Comparison of ENCODE assay signal across 9 cellular contexts in genomic region chr2:181678033-181678586, GRCh38. TPM values are rescaled to one million over a fixed set of nuclear protein-coding genes. Genes with fewer than 3 reads are reported as not detected.
DNase-seq lines count a peak whose midpoint lies in the region; ATAC-seq and TF ChIP-seq lines count a peak whose summit lies in the region.
"Had no signal": no experiment of that assay in that cellular context is flagged by ENCODE, and none has a peak within 500 bp of the region (broad histone marks: within the 10 kb centered on the region; RNA-seq: fewer than 3 reads in every experiment).

No MANE protein-coding gene starts in this region.

- H3K4me3 ChIP-seq in IMR-90 (ENCODE audit: insufficient read depth, low read depth, low read length) (no peak overlapping the region), fibroblast of mammary gland (ENCODE audit: control insufficient read depth, low read depth, low read length) (no peak overlapping the region), osteoblast (ENCODE audit: insufficient read depth, low read length) (no peak overlapping the region)

- H4K91ac ChIP-seq in IMR-90 (ENCODE audit: insufficient read depth, low read depth, low read length): no peak overlapping the region

- in situ Hi-C loops in IMR-90 (cut with MboI; ENCODE audit: low sequenced_read_pairs): no loop called here

- 10% methylated on average over 29 of the region's 35 CpGs; no CpG with 5 or more reads in 1 of the 2 experiments for WGBS in IMR-90 (ENCODE audit: extremely low coverage in 2 of 2, insufficient read length in 1 of 2), 2 experiments

- TF ChIP-seq RAD21 in IMR-90 (IDR thresholded peaks at IDR 0.05; ENCODE audit: low read length): no peak

- H4K5ac ChIP-seq in IMR-90 (ENCODE audit: low read depth, low read length): no peak overlapping the region

- H2AK5ac ChIP-seq in IMR-90 (ENCODE audit: low read depth, low read length): no peak overlapping the region

- DNase-seq in GDM1 (lab: John Stamatoyannopoulos, UW) (peak; percentile 29), IMR-90 (peak; percentile 78), activated T-cell treated with anti-CD3 and anti-CD28 coated beads for 24 hours (ENCODE audit: low read depth) (peak; percentile 34), fibroblast of mammary gland (ENCODE audit: low read depth) (peak; percentile 78), osteoblast (ENCODE audit: insufficient read length, low spot score, missing footprints) (peak; percentile 94), NCI-H1105 (lab: John Stamatoyannopoulos, UW) (no peak)

- H2AFZ ChIP-seq in IMR-90 (replicated peaks; ENCODE audit: low read length, poor library complexity): peak overlapping the region; percentile 34
- H2AFZ ChIP-seq in osteoblast (ENCODE audit: low read length): no peak overlapping the region

- ATAC-seq in IMR-90 (ENCODE audit: low read depth): peak; percentile 96
- no peak for ATAC-seq in HG03469 (IDR thresholded peaks at IDR 0.05; ENCODE audit: unreplicated experiment)
- no peak for ATAC-seq in GM18858 (IDR thresholded peaks at IDR 0.05; ENCODE audit: unreplicated experiment)

- no peak overlapping the region for H2BK120ac ChIP-seq in IMR-90 (ENCODE audit: low read depth, low read length)

- H3K14ac ChIP-seq in IMR-90 (replicated peaks; ENCODE audit: low read depth, low read length): no peak overlapping the region

- no peak overlapping the region for H3K56ac ChIP-seq in IMR-90 (ENCODE audit: extremely low read depth, insufficient read depth, low read length)

- H3K4me2 ChIP-seq in IMR-90 (ENCODE audit: low read depth, low read length): no peak overlapping the region
- H3K4me2 ChIP-seq in osteoblast (ENCODE audit: insufficient read depth, low read length): no peak overlapping the region

- H3K79me1 ChIP-seq in IMR-90 (ENCODE audit: low read depth in 1 of 2, low read length in 2 of 2): no peaks in the 10 kb centered on the region

- H3K4me1 ChIP-seq in IMR-90 (ENCODE audit: control insufficient read depth, insufficient read depth, low read length): no peaks in the 10 kb centered on the region; the same call in 1 of the 2 replicates
- no peaks in the 10 kb centered on the region for H3K4me1 ChIP-seq in osteoblast (ENCODE audit: insufficient read depth, low read length)

- CTCF ChIA-PET in IMR-90 (lab: Yijun Ruan, JAX): interaction anchor here (0.6 kb wide), 1 partner anchor 810 kb away, joined by 3 read pairs; no protein-coding TSS in a partner anchor

- H3K9me1 ChIP-seq in IMR-90 (ENCODE audit: insufficient read depth, low read length): peaks cover 3% of the 10 kb centered on the region; the same call in 1 of the 2 replicates

- H2BK20ac ChIP-seq in IMR-90 (ENCODE audit: low read depth, low read length): no peak overlapping the region

- peak overlapping the region; percentile 72 for H2AK9ac ChIP-seq in IMR-90 (replicated peaks; ENCODE audit: low read depth, low read length, poor library complexity)

- H3K27me3 ChIP-seq in IMR-90 (ENCODE audit: control insufficient read depth, insufficient read depth, low read length) (peaks cover 48% of the 10 kb centered on the region), osteoblast (ENCODE audit: insufficient read depth, low read length) (peaks cover 56% of the 10 kb centered on the region)

- no peak overlapping the region for H3K23ac ChIP-seq in IMR-90 (ENCODE audit: low read depth, low read length)

- H4K8ac ChIP-seq in IMR-90 (ENCODE audit: low read depth in 2 of 2, low read length in 2 of 2): no peak overlapping the region

- H4K20me1 ChIP-seq in IMR-90 (ENCODE audit: insufficient read depth, low read length) (no peaks in the 10 kb centered on the region), osteoblast (ENCODE audit: insufficient read depth, low read length) (no peaks in the 10 kb centered on the region)

- dilution Hi-C loops in IMR-90 (cut with HindIII; ENCODE audit: low sequenced_read_pairs, unreplicated experiment): no loop called here

- no peak overlapping the region for H2BK5ac ChIP-seq in IMR-90 (ENCODE audit: low read depth, low read length, poor library complexity, severe bottlenecking)

- TF ChIP-seq CTCF in IMR-90 (conservative IDR thresholded peaks at IDR 0.05; ENCODE audit: low read depth, low read length): no peak
- TF ChIP-seq CTCF in fibroblast of mammary gland (conservative IDR thresholded peaks at IDR 0.05; ENCODE audit: control insufficient read depth, insufficient read depth, low read depth, low read length): no peak
- no peak for TF ChIP-seq CTCF in osteoblast (IDR thresholded peaks at IDR 0.05; ENCODE audit: extremely low read depth, low read depth, low read length)

- H2BK15ac ChIP-seq in IMR-90 (ENCODE audit: low read depth, low read length): no peak overlapping the region

- no peak for TF ChIP-seq POLR2A in IMR-90 (IDR thresholded peaks at IDR 0.05; ENCODE audit: low read depth, low read length)

- POLR2A ChIA-PET in IMR-90 (lab: Charles Lee; ENCODE audit: unreplicated experiment): no interaction called here

- H3K9me3 ChIP-seq in IMR-90 (ENCODE audit: control insufficient read depth, insufficient read depth, low read length): peaks cover 17% of the 10 kb centered on the region
- no peaks in the 10 kb centered on the region for H3K9me3 ChIP-seq in osteoblast (ENCODE audit: low read depth, low read length)
- H3K9me3 ChIP-seq: neutrophil had no signal

- no peak overlapping the region for H3K9ac ChIP-seq in IMR-90 (ENCODE audit: low read depth, low read length)

- BruUV-seq in IMR-90 (replicated peaks; lab: Mats Ljungman, UMichigan): no TSS peak

- no peaks in the 10 kb centered on the region for H3K79me2 ChIP-seq in osteoblast (ENCODE audit: insufficient read depth, low read length)

- no peak overlapping the region for H3K18ac ChIP-seq in IMR-90 (ENCODE audit: low read depth, low read length)

- no peaks in the 10 kb centered on the region for H3K36me3 ChIP-seq in IMR-90 (ENCODE audit: control insufficient read depth, insufficient read depth, low read length)
- no peaks in the 10 kb centered on the region for H3K36me3 ChIP-seq in osteoblast (ENCODE audit: insufficient read depth, low read length)
- H3K36me3 ChIP-seq: neutrophil had no signal

- intact Hi-C loops in IMR-90 (cut with micrococcal nuclease): no loop called here

- H3K27ac ChIP-seq in IMR-90 (ENCODE audit: insufficient read depth, low read length) (no peak overlapping the region), osteoblast (ENCODE audit: low read depth, low read length) (no peak overlapping the region)
- H3K27ac ChIP-seq: neutrophil had no signal

- no peak overlapping the region for H3K4ac ChIP-seq in IMR-90 (ENCODE audit: low read depth, low read length)

TF ChIP-seq in IMR-90, 13 proteins besides CTCF, POLR2A, EP300 and RAD21:
- no peak for TF ChIP-seq MAFK (IDR thresholded peaks at IDR 0.05; ENCODE audit: low read depth, low read length)
- TF ChIP-seq SMC3 (IDR thresholded peaks at IDR 0.05; ENCODE audit: low read depth, low read length): no peak
- no peak for TF ChIP-seq CEBPB (IDR thresholded peaks at IDR 0.05; ENCODE audit: low read depth, low read length)
- TF ChIP-seq RCOR1 (IDR thresholded peaks at IDR 0.05; ENCODE audit: insufficient replicate concordance, low read length): peak; percentile 15
- TF ChIP-seq, protein P1, sequence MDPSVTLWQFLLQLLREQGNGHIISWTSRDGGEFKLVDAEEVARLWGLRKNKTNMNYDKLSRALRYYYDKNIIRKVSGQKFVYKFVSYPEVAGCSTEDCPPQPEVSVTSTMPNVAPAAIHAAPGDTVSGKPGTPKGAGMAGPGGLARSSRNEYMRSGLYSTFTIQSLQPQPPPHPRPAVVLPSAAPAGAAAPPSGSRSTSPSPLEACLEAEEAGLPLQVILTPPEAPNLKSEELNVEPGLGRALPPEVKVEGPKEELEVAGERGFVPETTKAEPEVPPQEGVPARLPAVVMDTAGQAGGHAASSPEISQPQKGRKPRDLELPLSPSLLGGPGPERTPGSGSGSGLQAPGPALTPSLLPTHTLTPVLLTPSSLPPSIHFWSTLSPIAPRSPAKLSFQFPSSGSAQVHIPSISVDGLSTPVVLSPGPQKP (IDR thresholded peaks at IDR 0.05; ENCODE audit: borderline replicate concordance, low read depth, low read length): no peak
- TF ChIP-seq FOS (IDR thresholded peaks at IDR 0.05; ENCODE audit: low read depth, low read length): no peak
- TF ChIP-seq BHLHE40 (IDR thresholded peaks at IDR 0.05; ENCODE audit: low read depth, low read length): no peak
- TF ChIP-seq RFX5 (IDR thresholded peaks at IDR 0.05; ENCODE audit: low read depth, low read length): no peak
- no peak for TF ChIP-seq USF2 (IDR thresholded peaks at IDR 0.05; ENCODE audit: low read depth, low read length)
- peak; percentile 80 for TF ChIP-seq MXI1 (IDR thresholded peaks at IDR 0.05; ENCODE audit: borderline replicate concordance, low read depth, low read length)

RNA-seq across cellular contexts. Expression of gene NEUROD1, which starts 2.2 kb away (rescaled TPM):
- total RNA-seq in IMR-90 (2012; rRNA removed): not detected in 2 replicates
- not detected in 2 replicates for polyA plus RNA-seq in IMR-90 (2012; rRNA removed)
- polyA plus RNA-seq in IMR-90 (2012; cell fraction: cytosol; rRNA removed): not detected in 2 replicates
- not detected in 2 replicates for polyA plus RNA-seq in IMR-90 (2012; cell fraction: nucleus; rRNA removed; ENCODE audit: low replicate concordance)
- total RNA-seq in osteoblast: not detected in 2 replicates

RNA-seq across cellular contexts. Expression of gene CERKL, which starts 21.2 kb away (rescaled TPM):
- total RNA-seq in IMR-90 (2012; rRNA removed) (under 0.01 TPM in 1 of 2 replicates, not detected in the other), osteoblast (under 0.01 TPM in 1 of 2 replicates, not detected in the other)
- polyA plus RNA-seq in IMR-90 (2012; rRNA removed): not detected in 2 replicates
- not detected in 2 replicates for polyA plus RNA-seq in IMR-90 (2012; cell fraction: cytosol; rRNA removed)
- not detected in 2 replicates for polyA plus RNA-seq in IMR-90 (2012; cell fraction: nucleus; rRNA removed; ENCODE audit: low replicate concordance)
